Comparison of ENCODE assay signal across 9 cellular contexts in the genomic region with DNA sequence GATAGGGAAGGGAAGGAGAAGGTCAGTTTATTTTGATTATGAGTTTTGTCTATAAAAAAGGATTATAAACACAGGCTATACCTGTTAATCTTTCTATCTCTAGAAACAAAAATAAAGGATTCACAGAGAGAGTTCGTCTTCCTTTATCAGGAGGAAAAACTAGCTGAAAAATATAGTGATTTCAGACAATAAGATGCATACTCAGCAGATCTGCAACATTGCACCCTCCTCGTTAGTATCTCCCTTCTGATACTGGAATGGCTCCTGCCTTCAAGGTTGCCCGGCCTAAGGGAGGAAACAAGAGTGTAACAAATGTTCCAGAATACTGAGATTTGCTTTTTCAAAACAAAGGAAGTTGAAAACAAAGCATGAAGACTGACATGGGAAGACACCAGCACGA.
"Had no signal": no experiment of that assay in that cellular context is flagged by ENCODE, and none has a peak within 500 bp of the region (broad histone marks: within the 10 kb centered on the region; RNA-seq: fewer than 3 reads in every experiment).

No MANE protein-coding gene starts in this region.

- ATAC-seq: HCT116 had no signal

- H3K36me3 ChIP-seq: HAP-1 had no signal

- H3K4me1 ChIP-seq: HAP-1 had no signal

- H3K27ac ChIP-seq: GM23248, KMS-11 had no signal

- DNase-seq: GM23248, GOT3, H7, HFFc6, KBM-7 had no signal

- H3K9me3 ChIP-seq: HAP-1 had no signal

- H3K9ac ChIP-seq: GM23248, KMS-11 had no signal

- FAIRE-seq: HTR-8/SVneo had no signal

- H3K4me2 ChIP-seq: KMS-11 had no signal

- H3K4me3 ChIP-seq: GM23248, HAP-1 had no signal

- H2AFZ ChIP-seq: GM23248 had no signal
